In genomic region chr2:233853353-233853752, GRCh38 we compare ENCODE assay signal across 9 cellular contexts. TPM values are rescaled to one million over a fixed set of nuclear protein-coding genes. Genes with fewer than 3 reads are reported as not detected.
DNase-seq lines count a peak whose midpoint lies in the region; TF ChIP-seq lines count a peak whose summit lies in the region.
"Had no signal": no experiment of that assay in that cellular context is flagged by ENCODE, and none has a peak within 500 bp of the region (broad histone marks: within the 10 kb centered on the region; RNA-seq: fewer than 3 reads in every experiment).

No MANE protein-coding gene starts in this region.

- 37% methylated on average over 7 of the region's 8 CpGs for WGBS in SK-N-SH (ENCODE audit: low lambda C conversion rate)
- 13 to 23% methylated on average over 7 to 8 of the region's 8 CpGs for WGBS in esophagus squamous epithelium, 2 donors
- WGBS in transverse colon (ENCODE audit: low coverage in 1 of 2), 2 donors = 32% methylated on average over 8 of the region's 8 CpGs; no CpG with 5 or more reads in 1 of the 2 donors

- in situ Hi-C loops in HAP-1 (cut with MboI; ENCODE audit: low sequenced_read_pairs) (no loop called here), transverse colon (cut with MboI; ENCODE audit: low pct_ligation_motif_present in 1 of 4, low pct_unique_long_range_greater_than_20kb in 1 of 4, low sequenced_read_pairs in 3 of 4) (no loop called here)

- H2AFZ ChIP-seq in SK-N-SH (ENCODE audit: low read depth) = peak overlapping the region; percentile 95

- H3K79me2 ChIP-seq in SK-N-SH (ENCODE audit: insufficient read depth) = peaks cover 60% of the 10 kb centered on the region

- H3K9ac ChIP-seq in SK-N-SH = peak overlapping the region; percentile 88

- peaks cover 3% of the 10 kb centered on the region for H3F3A ChIP-seq in SK-N-SH (replicated peaks; ENCODE audit: insufficient read depth)

- intact Hi-C loops in esophagus squamous epithelium (cut with DNase I) = no loop called here
- intact Hi-C loops in transverse colon (cut with DNase I; ENCODE audit: low total_unique reads) = no loop called here

- TF ChIP-seq RAD21 in SK-N-SH (IDR thresholded peaks at IDR 0.05; ENCODE audit: low read length) = no peak

- H3K27me3 ChIP-seq in HAP-1 (ENCODE audit: low read depth) (no peaks in the 10 kb centered on the region), SK-N-SH (ENCODE audit: insufficient read depth) (no peaks in the 10 kb centered on the region), esophagus squamous epithelium (no peaks in the 10 kb centered on the region), transverse colon (no peaks in the 10 kb centered on the region)

- peak overlapping the region; percentile 99 for H3K4me3 ChIP-seq in HAP-1
- H3K4me3 ChIP-seq in SK-N-SH (ENCODE audit: low read depth in 2 of 2, low read length in 1 of 2) = peak overlapping the region; percentile 92 to 93
- H3K4me3 ChIP-seq in esophagus squamous epithelium = peak overlapping the region; percentile 59 to 90 (median 80)
- peak overlapping the region; percentile 97 for H3K4me3 ChIP-seq in skeletal muscle cell (ENCODE audit: low read depth, low read length)
- H3K4me3 ChIP-seq in transverse colon = peak overlapping the region in 2 of 4 donors; percentile 71 to 94

- H4K20me1 ChIP-seq in SK-N-SH (ENCODE audit: insufficient read depth) = peaks cover 21% of the 10 kb centered on the region; the same call in 1 of the 2 replicates

- H3K9me3 ChIP-seq in HAP-1 (no peaks in the 10 kb centered on the region), SK-N-SH (no peaks in the 10 kb centered on the region), esophagus squamous epithelium (no peaks in the 10 kb centered on the region), transverse colon (no peaks in the 10 kb centered on the region)

- TF ChIP-seq CTCF in SK-N-SH (IDR thresholded peaks at IDR 0.05) = no peak
- no peak for TF ChIP-seq CTCF in esophagus squamous epithelium (IDR thresholded peaks at IDR 0.05)
- no peak for TF ChIP-seq CTCF in transverse colon (IDR thresholded peaks at IDR 0.05)

- CTCF ChIA-PET in SK-N-SH (lab: Yijun Ruan, JAX) = no interaction called here

- H3K9me2 ChIP-seq in SK-N-SH = no peaks in the 10 kb centered on the region

- DNase-seq in HAP-1 (ENCODE audit: low spot score in 2 of 2) (peak in 1 of 2 experiments; percentile 17), SK-N-SH (no peak), esophagus squamous epithelium (lab: John Stamatoyannopoulos, UW) (no peak), skeletal muscle cell (ENCODE audit: low read depth) (no peak), SIG-M5 treated with dmso at 0.1 percent for 504 hours (lab: John Stamatoyannopoulos, UW; ENCODE audit: unreplicated experiment) (no peak), transverse colon (no peak)
- DNase-seq in stimulated activated CD4-positive, alpha-beta T cell treated with anti-CD3 and anti-CD28 coated beads, Interleukin-1b, Interleukin-23, amount 100 ng/mL, for 48 hours = no peak
- DNase-seq: GOT3, retina had no signal

- H3K4me2 ChIP-seq in SK-N-SH = peak overlapping the region; percentile 96

- POLR2A ChIA-PET in SK-N-SH (lab: Yijun Ruan, JAX) = interaction anchor here (0.6 kb wide), 1 partner anchor 14 kb away, joined by 4 read pairs; no protein-coding TSS in a partner anchor

- TF ChIP-seq POLR2A in esophagus squamous epithelium (IDR thresholded peaks at IDR 0.05) (no peak), transverse colon (IDR thresholded peaks at IDR 0.05) (no peak)

- H3K4me1 ChIP-seq in HAP-1 (peaks cover 12% of the 10 kb centered on the region), SK-N-SH (ENCODE audit: control insufficient read depth in 1 of 2, insufficient read depth in 2 of 2, low read depth in 1 of 2, low read length in 1 of 2) (peaks cover 11 to 20% of the 10 kb centered on the region in 2 experiments; a peak in 2 of 4 replicates), esophagus squamous epithelium (peaks cover 7 to 30% (median 10%) of the 10 kb centered on the region in 3 donors), transverse colon (peaks cover 0 to 24% (median 12%) of the 10 kb centered on the region in 4 donors)

- H3K27ac ChIP-seq in SK-N-SH (ENCODE audit: low read depth in 2 of 2, low read length in 1 of 2) (no peak overlapping the region), esophagus squamous epithelium (peak overlapping the region in 1 of 4 donors; percentile 52), transverse colon (no peak overlapping the region)

- H3K36me3 ChIP-seq in HAP-1 (replicated peaks) (peaks cover 59% of the 10 kb centered on the region), SK-N-SH (replicated peaks in 1 of 2; ENCODE audit: control insufficient read depth in 1 of 2, insufficient read depth in 2 of 2, low read length in 1 of 2) (peaks cover 14 to 26% of the 10 kb centered on the region in 2 experiments), esophagus squamous epithelium (peaks cover 0 to 22% (median 0%) of the 10 kb centered on the region in 3 donors), transverse colon (no peaks in the 10 kb centered on the region)

- no peak for TF ChIP-seq EP300 in SK-N-SH (IDR thresholded peaks at IDR 0.05; ENCODE audit: borderline replicate concordance in 1 of 2, low read depth in 1 of 2, low read length in 1 of 2)
- TF ChIP-seq EP300 in transverse colon (IDR thresholded peaks at IDR 0.05; ENCODE audit: low read depth) = no peak

TF ChIP-seq in SK-N-SH, 30 proteins besides CTCF, POLR2A, EP300 and RAD21 (continues in another document):
- TF ChIP-seq RXRA (IDR thresholded peaks at IDR 0.05; ENCODE audit: borderline replicate concordance, low read depth) (no peak), SMC3 (IDR thresholded peaks at IDR 0.05; ENCODE audit: low read depth, low read length) (no peak), EZH2phosphoT487 (IDR thresholded peaks at IDR 0.05; ENCODE audit: borderline replicate concordance, low read depth) (no peak), TAF1 (IDR thresholded peaks at IDR 0.05; ENCODE audit: borderline replicate concordance, low read depth, low read length) (no peak), NFIC (IDR thresholded peaks at IDR 0.05; ENCODE audit: borderline replicate concordance) (no peak), FOSL2 (IDR thresholded peaks at IDR 0.05; ENCODE audit: borderline replicate concordance, low read depth) (no peak), FOXJ3 (CRISPR knock-in tag; IDR thresholded peaks at IDR 0.05) (no peak), GATA2 (CRISPR knock-in tag; IDR thresholded peaks at IDR 0.05) (no peak), REST (IDR thresholded peaks at IDR 0.05; ENCODE audit: low read depth, low read length) (no peak), USF2 (IDR thresholded peaks at IDR 0.05; ENCODE audit: borderline replicate concordance, low read depth, low read length) (no peak)
- TF ChIP-seq, protein P1, sequence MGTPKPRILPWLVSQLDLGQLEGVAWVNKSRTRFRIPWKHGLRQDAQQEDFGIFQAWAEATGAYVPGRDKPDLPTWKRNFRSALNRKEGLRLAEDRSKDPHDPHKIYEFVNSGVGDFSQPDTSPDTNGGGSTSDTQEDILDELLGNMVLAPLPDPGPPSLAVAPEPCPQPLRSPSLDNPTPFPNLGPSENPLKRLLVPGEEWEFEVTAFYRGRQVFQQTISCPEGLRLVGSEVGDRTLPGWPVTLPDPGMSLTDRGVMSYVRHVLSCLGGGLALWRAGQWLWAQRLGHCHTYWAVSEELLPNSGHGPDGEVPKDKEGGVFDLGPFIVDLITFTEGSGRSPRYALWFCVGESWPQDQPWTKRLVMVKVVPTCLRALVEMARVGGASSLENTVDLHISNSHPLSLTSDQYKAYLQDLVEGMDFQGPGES (IDR thresholded peaks at IDR 0.05; ENCODE audit: low read depth, low read length) = no peak

RNA-seq across cellular contexts. Expression of gene HJURP, which starts 1.0 kb away (rescaled TPM):
- polyA plus RNA-seq in SK-N-SH (2012; rRNA removed) = 13.2 and 16.5 TPM in 2 replicates
- 7.6 and 9.8 TPM in 2 replicates for polyA plus RNA-seq in SK-N-SH (2012; cell fraction: cytosol; rRNA removed)
- 45.0 and 52.3 TPM in 2 replicates for polyA plus RNA-seq in SK-N-SH (2012; cell fraction: nucleus; rRNA removed)
- total RNA-seq in esophagus squamous epithelium = 1 to 10 TPM; 5.1 to 8.5 (median 5.8) TPM
- 10 to 100 TPM in 1 of 4 donors, 1 to 10 TPM in 2, not detected in 1; 1.9 to 29.5 (median 2.1) TPM for total RNA-seq in transverse colon
